ENCODE assay signal across 12 cellular contexts in the genomic region with DNA sequence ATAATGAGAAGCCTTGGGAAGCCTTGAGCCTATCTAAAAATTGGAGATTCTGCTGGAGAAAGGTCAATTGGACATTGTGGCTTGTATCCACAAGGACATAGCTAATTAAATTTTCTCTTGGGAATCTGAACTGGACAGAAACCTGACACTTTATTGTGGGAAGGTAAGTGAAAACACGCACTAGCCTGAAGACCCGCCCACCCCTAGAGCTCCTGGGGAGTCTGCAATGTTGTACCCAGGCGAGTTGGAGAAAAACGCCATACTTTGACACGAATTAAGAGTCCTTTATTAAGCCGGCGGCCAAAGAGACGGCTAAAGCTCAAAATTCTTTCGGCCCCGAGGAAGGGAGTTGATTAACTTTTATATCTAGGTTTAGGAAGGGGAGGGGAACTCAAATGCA. TPM values are rescaled to one million over a fixed set of nuclear protein-coding genes. Genes with fewer than 3 reads are reported as not detected.
DNase-seq lines count a peak whose midpoint lies in the region; ATAC-seq, FAIRE-seq and TF ChIP-seq lines count a peak whose summit lies in the region.
"Had no signal": no experiment of that assay in that cellular context is flagged by ENCODE, and none has a peak within 500 bp of the region (broad histone marks: within the 10 kb centered on the region; RNA-seq: fewer than 3 reads in every experiment).

No MANE protein-coding gene starts in this region.

- peaks cover 18% of the 10 kb centered on the region for H3K4me1 Mint-ChIP-seq in activated naive CD4-positive, alpha-beta T cell treated with anti-CD3 and anti-CD28 coated beads, Interleukin-2, amount 50 U/mL, for 24 hours
- peaks cover 30% of the 10 kb centered on the region for H3K4me1 Mint-ChIP-seq in activated T-helper 1 cell treated with anti-CD3 and anti-CD28 coated beads, Interleukin-12 subunit alpha, Interleukin-12 subunit beta, Interleukin-2, Interleukin-4 antibody, amounts not matched to agents 30 ng/mL and 10 ng/mL and 1 ng/mL, durations not matched to agents 14 hours and 24 hours and 36 hours (ENCODE audit: low read depth)
- peaks cover 25% of the 10 kb centered on the region for H3K4me1 Mint-ChIP-seq in stimulated activated naive CD8-positive, alpha-beta T cell treated with anti-CD3 and anti-CD28 coated beads, Interleukin-15, amount 100 ng/mL, for 72 hours

- TF ChIP-seq POLR2A in transverse colon (IDR thresholded peaks at IDR 0.05), result no peak

- no peak for TF ChIP-seq CTCF in transverse colon (IDR thresholded peaks at IDR 0.05)

- DNase-seq in activated naive CD4-positive, alpha-beta T cell treated with anti-CD3 and anti-CD28 coated beads, Interleukin-2, amount 50 U/mL, for 72 hours (ENCODE audit: low spot score in 2 of 2), result no peak
- no peak for DNase-seq in activated T-helper 1 cell treated with anti-CD3 and anti-CD28 coated beads, Interleukin-12 subunit alpha, Interleukin-12 subunit beta, Interleukin-2, Interleukin-4 antibody, amounts not matched to agents 30 ng/mL and 10 ng/mL and 1 ng/mL, durations not matched to agents 14 hours and 24 hours and 36 hours (ENCODE audit: low spot score)
- DNase-seq in iPS-NIHi7 (ENCODE audit: extremely low spot score) (peak; percentile 18), small intestine (no peak), transverse colon (no peak)
- DNase-seq in stimulated activated naive CD8-positive, alpha-beta T cell treated with anti-CD3 and anti-CD28 coated beads, Interleukin-15, amount 100 ng/mL, for 72 hours, result no peak
- DNase-seq: effector CD8-positive, alpha-beta T cell; left cardiac atrium; NCI-H1694 treated with DMSO at 0.1 percent for 48 hours; SJCRH30 had no signal

- peaks cover 0 to 4% of the 10 kb centered on the region in 2 donors for H3K4me1 ChIP-seq in small intestine (ENCODE audit: control insufficient read depth in 2 of 2, insufficient read depth in 1 of 2, low read depth in 1 of 2, low read length in 1 of 2)
- H3K4me1 ChIP-seq in transverse colon, result peaks cover 0 to 21% (median 5%) of the 10 kb centered on the region in 4 donors
- H3K4me1 ChIP-seq: SJCRH30 had no signal

- no peak for ATAC-seq in activated naive CD4-positive, alpha-beta T cell treated with anti-CD3 and anti-CD28 coated beads, Interleukin-2, amount 50 U/mL, for 72 hours
- no peak for ATAC-seq in stimulated activated naive CD8-positive, alpha-beta T cell treated with anti-CD3 and anti-CD28 coated beads, Interleukin-15, amount 100 ng/mL, for 72 hours
- no peak for ATAC-seq in esophagus mucosa

- peaks cover 26% of the 10 kb centered on the region for H3K36me3 Mint-ChIP-seq in activated naive CD4-positive, alpha-beta T cell treated with anti-CD3 and anti-CD28 coated beads, Interleukin-2, amount 50 U/mL, for 24 hours
- H3K36me3 Mint-ChIP-seq in activated naive CD4-positive, alpha-beta T cell treated with anti-CD3 and anti-CD28 coated beads, Interleukin-2, amount 50 U/mL, for 72 hours, result peaks cover 22 to 31% of the 10 kb centered on the region in 2 donors
- peaks cover 22% of the 10 kb centered on the region for H3K36me3 Mint-ChIP-seq in activated T-helper 1 cell treated with anti-CD3 and anti-CD28 coated beads, Interleukin-12 subunit alpha, Interleukin-12 subunit beta, Interleukin-2, Interleukin-4 antibody, amounts not matched to agents 30 ng/mL and 10 ng/mL and 1 ng/mL, durations not matched to agents 14 hours and 24 hours and 36 hours (ENCODE audit: low read depth)

- H3K36me3 ChIP-seq in small intestine (ENCODE audit: control insufficient read depth in 2 of 2, insufficient read depth in 2 of 2, low read length in 2 of 2) (no peaks in the 10 kb centered on the region), transverse colon (peaks cover 0 to 8% (median 4%) of the 10 kb centered on the region in 4 donors)

- peak overlapping the region; percentile 25 for H3K27ac Mint-ChIP-seq in activated naive CD4-positive, alpha-beta T cell treated with anti-CD3 and anti-CD28 coated beads, Interleukin-2, amount 50 U/mL, for 24 hours
- H3K27ac Mint-ChIP-seq in activated naive CD4-positive, alpha-beta T cell treated with anti-CD3 and anti-CD28 coated beads, Interleukin-2, amount 50 U/mL, for 72 hours, result peak overlapping the region in 1 of 2 donors; percentile 87
- H3K27ac Mint-ChIP-seq in activated T-helper 1 cell treated with anti-CD3 and anti-CD28 coated beads, Interleukin-12 subunit alpha, Interleukin-12 subunit beta, Interleukin-2, Interleukin-4 antibody, amounts not matched to agents 30 ng/mL and 10 ng/mL and 1 ng/mL, durations not matched to agents 14 hours and 24 hours and 36 hours, result no peak overlapping the region
- no peak overlapping the region for H3K27ac Mint-ChIP-seq in stimulated activated naive CD8-positive, alpha-beta T cell treated with anti-CD3 and anti-CD28 coated beads, Interleukin-15, amount 100 ng/mL, for 72 hours

- FAIRE-seq in small intestine (lab: Jason Lieb, UNC), result no peak

- in situ Hi-C loops in transverse colon (cut with MboI; ENCODE audit: low pct_ligation_motif_present in 1 of 4, low pct_unique_long_range_greater_than_20kb in 1 of 4, low sequenced_read_pairs in 3 of 4), result no loop called here

- no peaks in the 10 kb centered on the region for H3K27me3 Mint-ChIP-seq in activated naive CD4-positive, alpha-beta T cell treated with anti-CD3 and anti-CD28 coated beads, Interleukin-2, amount 50 U/mL, for 24 hours
- H3K27me3 Mint-ChIP-seq in activated T-helper 1 cell treated with anti-CD3 and anti-CD28 coated beads, Interleukin-12 subunit alpha, Interleukin-12 subunit beta, Interleukin-2, Interleukin-4 antibody, amounts not matched to agents 30 ng/mL and 10 ng/mL and 1 ng/mL, durations not matched to agents 14 hours and 24 hours and 36 hours (ENCODE audit: insufficient read depth), result no peaks in the 10 kb centered on the region
- no peaks in the 10 kb centered on the region for H3K27me3 Mint-ChIP-seq in stimulated activated naive CD8-positive, alpha-beta T cell treated with anti-CD3 and anti-CD28 coated beads, Interleukin-15, amount 100 ng/mL, for 72 hours

- peak overlapping the region; percentile 94 for H3K4me3 Mint-ChIP-seq in activated naive CD4-positive, alpha-beta T cell treated with anti-CD3 and anti-CD28 coated beads, Interleukin-2, amount 50 U/mL, for 24 hours
- H3K4me3 Mint-ChIP-seq in activated T-helper 1 cell treated with anti-CD3 and anti-CD28 coated beads, Interleukin-12 subunit alpha, Interleukin-12 subunit beta, Interleukin-2, Interleukin-4 antibody, amounts not matched to agents 30 ng/mL and 10 ng/mL and 1 ng/mL, durations not matched to agents 14 hours and 24 hours and 36 hours, result peak overlapping the region; percentile 90
- H3K4me3 Mint-ChIP-seq in stimulated activated naive CD8-positive, alpha-beta T cell treated with anti-CD3 and anti-CD28 coated beads, Interleukin-15, amount 100 ng/mL, for 72 hours, result peak overlapping the region; percentile 95 to 97

- no peaks in the 10 kb centered on the region for H3K9me3 ChIP-seq in small intestine (ENCODE audit: control insufficient read depth, low read depth)
- peaks cover 7 to 10% of the 10 kb centered on the region in 2 donors for H3K9me3 ChIP-seq in transverse colon

- 42 to 60% (median 52%) methylated on average over 10 of the region's 10 CpGs for whole genome bisulfite sequencing in small intestine, 3 donors
- 69 to 75% methylated on average over 10 of the region's 10 CpGs for WGBS in transverse colon (ENCODE audit: low coverage in 1 of 2), 2 donors

- intact Hi-C loops in activated T-helper 1 cell treated with anti-CD3 and anti-CD28 coated beads, Interleukin-12 subunit alpha, Interleukin-12 subunit beta, Interleukin-2, Interleukin-4 antibody, amounts not matched to agents 30 ng/mL and 10 ng/mL and 1 ng/mL, durations not matched to agents 14 hours and 24 hours and 36 hours (cut with micrococcal nuclease), result loop anchor here (2.0 kb wide), 1 partner anchor 197 kb away; a partner anchor contains a TSS
- intact Hi-C loops in transverse colon (cut with DNase I; ENCODE audit: low total_unique reads), result loop anchor here (10.0 kb wide), 1 partner anchor 129 kb away; no protein-coding TSS in a partner anchor

- H3K27me3 ChIP-seq in small intestine (ENCODE audit: control insufficient read depth in 2 of 2, insufficient read depth in 2 of 2, low read length in 2 of 2) (no peaks in the 10 kb centered on the region), transverse colon (no peaks in the 10 kb centered on the region)
- H3K27me3 ChIP-seq: SJCRH30 had no signal

- peaks cover 15% of the 10 kb centered on the region for H3K9me3 Mint-ChIP-seq in activated naive CD4-positive, alpha-beta T cell treated with anti-CD3 and anti-CD28 coated beads, Interleukin-2, amount 50 U/mL, for 24 hours
- H3K9me3 Mint-ChIP-seq in activated naive CD4-positive, alpha-beta T cell treated with anti-CD3 and anti-CD28 coated beads, Interleukin-2, amount 50 U/mL, for 72 hours, result peaks cover 10 to 18% of the 10 kb centered on the region in 2 donors
- peaks cover 30% of the 10 kb centered on the region for H3K9me3 Mint-ChIP-seq in activated T-helper 1 cell treated with anti-CD3 and anti-CD28 coated beads, Interleukin-12 subunit alpha, Interleukin-12 subunit beta, Interleukin-2, Interleukin-4 antibody, amounts not matched to agents 30 ng/mL and 10 ng/mL and 1 ng/mL, durations not matched to agents 14 hours and 24 hours and 36 hours
- peaks cover 22 to 23% of the 10 kb centered on the region in 2 donors for H3K9me3 Mint-ChIP-seq in stimulated activated naive CD8-positive, alpha-beta T cell treated with anti-CD3 and anti-CD28 coated beads, Interleukin-15, amount 100 ng/mL, for 72 hours

- H3K4me3 ChIP-seq in small intestine (ENCODE audit: low read depth in 1 of 2, low read length in 2 of 2) (no peak overlapping the region), transverse colon (no peak overlapping the region)

- TF ChIP-seq EP300 in transverse colon (IDR thresholded peaks at IDR 0.05; ENCODE audit: low read depth), result no peak

- H3K27ac ChIP-seq in small intestine (ENCODE audit: low read depth in 1 of 2, low read length in 1 of 2), result no peak overlapping the region
- H3K27ac ChIP-seq in transverse colon, result peak overlapping the region in 2 of 4 donors; percentile 90 to 94
- H3K27ac ChIP-seq: SJCRH30 had no signal

RNA-seq across cellular contexts. Expression of a gene that starts 1.2 kb away (rescaled TPM):
- 1 to 10 TPM; 3.6 to 3.9 TPM for total RNA-seq in activated naive CD4-positive, alpha-beta T cell treated with anti-CD3 and anti-CD28 coated beads, Interleukin-2, amount 50 U/mL, for 72 hours
- total RNA-seq in activated T-helper 1 cell treated with anti-CD3 and anti-CD28 coated beads, Interleukin-12 subunit alpha, Interleukin-12 subunit beta, Interleukin-2, Interleukin-4 antibody, amounts not matched to agents 30 ng/mL and 10 ng/mL and 1 ng/mL, durations not matched to agents 14 hours and 24 hours and 36 hours, result 4.7 and 5.9 TPM in 2 replicates
- polyA plus RNA-seq in small intestine, result under 1 TPM in 1 of 3 donors, not detected in 2; 0.66 TPM
- total RNA-seq in esophagus mucosa (1.3 TPM), transverse colon (1 to 10 TPM in 3 of 4 donors, not detected in 1; 3.4 to 6.8 (median 3.5) TPM)

RNA-seq across cellular contexts. Expression of a gene that starts 40.5 kb away (rescaled TPM):
- total RNA-seq in activated naive CD4-positive, alpha-beta T cell treated with anti-CD3 and anti-CD28 coated beads, Interleukin-2, amount 50 U/mL, for 72 hours, result 1 to 10 TPM; 3.9 to 5.3 TPM
- 3.8 and 3.9 TPM in 2 replicates for total RNA-seq in activated T-helper 1 cell treated with anti-CD3 and anti-CD28 coated beads, Interleukin-12 subunit alpha, Interleukin-12 subunit beta, Interleukin-2, Interleukin-4 antibody, amounts not matched to agents 30 ng/mL and 10 ng/mL and 1 ng/mL, durations not matched to agents 14 hours and 24 hours and 36 hours
- 1 to 10 TPM; 1.1 to 1.6 (median 1.6) TPM for polyA plus RNA-seq in small intestine
- total RNA-seq in esophagus mucosa (1.6 TPM), transverse colon (1 to 10 TPM in 3 of 4 donors, under 1 TPM in 1; 0.20 to 4.1 (median 1.8) TPM)

RNA-seq across cellular contexts. Expression of a gene that starts 46.4 kb away (rescaled TPM):
- 10 to 100 TPM in 1 of 2 donors, 1 to 10 TPM in 1; 7.6 to 11.0 TPM for total RNA-seq in activated naive CD4-positive, alpha-beta T cell treated with anti-CD3 and anti-CD28 coated beads, Interleukin-2, amount 50 U/mL, for 72 hours
- 9.9 and 10.1 TPM in 2 replicates for total RNA-seq in activated T-helper 1 cell treated with anti-CD3 and anti-CD28 coated beads, Interleukin-12 subunit alpha, Interleukin-12 subunit beta, Interleukin-2, Interleukin-4 antibody, amounts not matched to agents 30 ng/mL and 10 ng/mL and 1 ng/mL, durations not matched to agents 14 hours and 24 hours and 36 hours
- polyA plus RNA-seq in small intestine, result 1 to 10 TPM; 3.8 to 8.5 (median 6.1) TPM
- total RNA-seq in esophagus mucosa, result 7.4 TPM
- total RNA-seq in transverse colon, result 10 to 100 TPM in 3 of 4 donors, 1 to 10 TPM in 1; 8.6 to 22.9 (median 15.7) TPM
